Comparison of ENCODE assay signal across 21 cellular contexts in the genomic region with DNA sequence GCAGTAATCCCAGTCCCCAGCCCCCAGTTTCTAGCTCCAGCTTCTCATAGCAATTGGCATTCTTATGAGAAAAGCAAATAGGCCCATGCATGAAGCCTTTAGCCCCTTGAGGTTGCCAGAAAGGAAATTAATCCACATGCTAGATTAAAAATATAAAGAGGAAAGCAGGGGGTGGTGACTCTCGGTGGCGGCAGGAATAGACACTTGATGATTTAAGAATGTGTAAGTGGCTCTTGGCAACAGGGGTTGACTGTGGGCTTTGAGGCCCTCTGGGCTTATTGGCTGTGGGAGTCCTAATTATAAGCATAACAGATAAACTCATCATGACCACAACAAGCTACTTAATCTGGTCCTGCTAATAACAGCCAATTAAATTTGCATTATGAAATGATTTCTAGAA.
DNase-seq lines count a peak whose midpoint lies in the region; ATAC-seq, FAIRE-seq and TF ChIP-seq lines count a peak whose summit lies in the region.
"Had no signal": no experiment of that assay in that cellular context is flagged by ENCODE, and none has a peak within 500 bp of the region (broad histone marks: within the 10 kb centered on the region; RNA-seq: fewer than 3 reads in every experiment).

No MANE protein-coding gene starts in this region.

- TF ChIP-seq CTCF in left ventricle myocardium inferior (IDR thresholded peaks at IDR 0.05; ENCODE audit: borderline replicate concordance): no peak
- TF ChIP-seq CTCF in endothelial cell of umbilical vein (IDR thresholded peaks at IDR 0.05; ENCODE audit: extremely low read depth in 1 of 2, insufficient read depth in 1 of 2, low read depth in 1 of 2, low read length in 2 of 2): no peak
- TF ChIP-seq CTCF in smooth muscle cell (IDR thresholded peaks at IDR 0.05; ENCODE audit: borderline replicate concordance, insufficient read depth, poor library complexity, severe bottlenecking): no peak
- no peak for TF ChIP-seq CTCF in adrenal gland (IDR thresholded peaks at IDR 0.05)

- H3K4me3 ChIP-seq in left ventricle myocardium inferior (no peak overlapping the region), endothelial cell of umbilical vein (replicated peaks in 1 of 3; ENCODE audit: insufficient read depth in 1 of 3, low read depth in 1 of 3, low read length in 3 of 3) (no peak overlapping the region), smooth muscle cell (no peak overlapping the region), adrenal gland (no peak overlapping the region)

- H3K4me1 ChIP-seq in left ventricle myocardium inferior: peaks cover 8% of the 10 kb centered on the region
- no peaks in the 10 kb centered on the region for H3K4me1 ChIP-seq in endothelial cell of umbilical vein (ENCODE audit: control insufficient read depth, extremely low read depth, insufficient read depth, low read length)
- no peaks in the 10 kb centered on the region for H3K4me1 ChIP-seq in smooth muscle cell (ENCODE audit: low read depth)
- H3K4me1 ChIP-seq in adrenal gland (replicated peaks in 1 of 2): no peaks in the 10 kb centered on the region
- H3K4me1 ChIP-seq: BE2C, Caco-2 had no signal

- TF ChIP-seq POLR2A in endothelial cell of umbilical vein (IDR thresholded peaks at IDR 0.05; ENCODE audit: low read depth, low read length) (no peak), adrenal gland (IDR thresholded peaks at IDR 0.05) (no peak)

- H3F3A ChIP-seq in smooth muscle cell (ENCODE audit: low read depth): peaks cover 6% of the 10 kb centered on the region

- H3K9ac ChIP-seq in endothelial cell of umbilical vein (replicated peaks; ENCODE audit: extremely low read depth, insufficient read depth, low read length) (no peak overlapping the region), smooth muscle cell (ENCODE audit: low read depth) (no peak overlapping the region)

- FAIRE-seq in endothelial cell of umbilical vein (lab: Jason Lieb, UNC): no peak
- FAIRE-seq: HepG2 had no signal

- H3K4me2 ChIP-seq in endothelial cell of umbilical vein (ENCODE audit: insufficient read depth, low read length) (no peak overlapping the region), smooth muscle cell (peak overlapping the region; percentile 23)

- CTCF ChIA-PET in endothelial cell of umbilical vein (lab: Charles Lee): interaction anchor here (0.7 kb wide), 1 partner anchor 9 kb away, joined by 3 read pairs; no protein-coding TSS in a partner anchor

- peak; percentile 52 for ATAC-seq in Right ventricle myocardium inferior
- ATAC-seq: HepG2, PC-3 had no signal

- H3K27me3 ChIP-seq in left ventricle myocardium inferior (ENCODE audit: low read depth): no peaks in the 10 kb centered on the region
- H3K27me3 ChIP-seq in endothelial cell of umbilical vein (ENCODE audit: control insufficient read depth in 2 of 2, insufficient read depth in 2 of 2, low read length in 2 of 2): no peaks in the 10 kb centered on the region
- no peaks in the 10 kb centered on the region for H3K27me3 ChIP-seq in smooth muscle cell (ENCODE audit: low read depth)
- no peaks in the 10 kb centered on the region for H3K27me3 ChIP-seq in adrenal gland
- H3K27me3 ChIP-seq: BE2C had no signal

- H3K36me3 ChIP-seq in left ventricle myocardium inferior (no peaks in the 10 kb centered on the region), endothelial cell of umbilical vein (ENCODE audit: control insufficient read depth in 2 of 2, extremely low read depth in 1 of 2, insufficient read depth in 2 of 2, low read length in 2 of 2) (no peaks in the 10 kb centered on the region), smooth muscle cell (ENCODE audit: low read depth) (no peaks in the 10 kb centered on the region), adrenal gland (replicated peaks in 1 of 2) (no peaks in the 10 kb centered on the region)
- H3K36me3 ChIP-seq: BE2C had no signal

- H3K9me3 ChIP-seq in left ventricle myocardium inferior (replicated peaks) (no peaks in the 10 kb centered on the region), endothelial cell of umbilical vein (replicated peaks; ENCODE audit: control insufficient read depth, insufficient read depth, low read length) (no peaks in the 10 kb centered on the region), smooth muscle cell (replicated peaks; ENCODE audit: low read depth) (no peaks in the 10 kb centered on the region), adrenal gland (replicated peaks in 1 of 3) (peaks cover 0 to 6% (median 0%) of the 10 kb centered on the region in 3 donors)
- H3K9me3 ChIP-seq: BE2C, Caco-2 had no signal

- DNase-seq in Right ventricle myocardium inferior (ENCODE audit: missing footprints): no peak
- no peak for DNase-seq in left ventricle myocardium inferior
- DNase-seq in NCI-H524 (lab: John Stamatoyannopoulos, UW): peak; percentile 96 to 98
- DNase-seq in endothelial cell of umbilical vein (ENCODE audit: low read depth, low spot score): peak; percentile 3
- DNase-seq in smooth muscle cell (lab: John Stamatoyannopoulos, UW; ENCODE audit: unreplicated experiment): no peak
- DNase-seq in stimulated activated naive CD4-positive, alpha-beta T cell treated with Interleukin-2 at 50 U/mL for 16 hours (lab: John Stamatoyannopoulos, UW): no peak
- no peak for DNase-seq in SHP77 (lab: John Stamatoyannopoulos, UW)
- DNase-seq in adrenal gland: no peak
- DNase-seq: BE2C; Caco-2; CD4-positive, alpha-beta T cell; H9; KBM-7; NCI-H1436; NCI-H1930; NCI-H2171; NCI-H446; NCI-H748 treated with DMSO at 0.1 percent for 48 hours; PC-3; SW 1271 had no signal

- dilution Hi-C loops in endothelial cell of umbilical vein (cut with MboI; ENCODE audit: extremely low pct_ligation_motif_present, low sequenced_read_pairs): no loop called here

- H3K79me2 ChIP-seq in endothelial cell of umbilical vein (ENCODE audit: control insufficient read depth, insufficient read depth, low read length) (no peaks in the 10 kb centered on the region), smooth muscle cell (ENCODE audit: low read depth) (no peaks in the 10 kb centered on the region)

- H4K20me1 ChIP-seq in endothelial cell of umbilical vein (replicated peaks; ENCODE audit: control insufficient read depth, extremely low read depth, insufficient read depth, low read length) (no peaks in the 10 kb centered on the region), smooth muscle cell (ENCODE audit: low read depth) (no peaks in the 10 kb centered on the region)

- intact Hi-C loops in Right ventricle myocardium inferior (cut with DNase I) (no loop called here), left ventricle myocardium inferior (cut with micrococcal nuclease) (no loop called here), endothelial cell of umbilical vein (cut with micrococcal nuclease) (no loop called here), adrenal gland (cut with DNase I) (no loop called here)

- no peaks in the 10 kb centered on the region for H3K9me1 ChIP-seq in endothelial cell of umbilical vein (replicated peaks; ENCODE audit: control insufficient read depth, extremely low read depth, insufficient read depth, low read length)

- no TSS peak for BruUV-seq in endothelial cell of umbilical vein (replicated peaks; lab: Mats Ljungman, UMichigan)

- H2AFZ ChIP-seq in endothelial cell of umbilical vein (ENCODE audit: low read depth, low read length) (peak overlapping the region; percentile 34), smooth muscle cell (ENCODE audit: low read depth) (peak overlapping the region; percentile 73)

- H3K27ac ChIP-seq in left ventricle myocardium inferior (replicated peaks) (no peak overlapping the region), endothelial cell of umbilical vein (ENCODE audit: insufficient read depth, low read depth, low read length) (no peak overlapping the region), smooth muscle cell (ENCODE audit: low read depth) (no peak overlapping the region), adrenal gland (no peak overlapping the region)

- 13% methylated on average over 2 of the region's 2 CpGs for WGBS in smooth muscle cell (ENCODE audit: low lambda C conversion rate)
- WGBS in adrenal gland, 4 donors: 66 to 78% (median 74%) methylated on average over 2 of the region's 2 CpGs

- POLR2A ChIA-PET in endothelial cell of umbilical vein (lab: Charles Lee): no interaction called here

TF ChIP-seq in endothelial cell of umbilical vein, 7 proteins besides CTCF, POLR2A, EP300 and RAD21:
- no peak for TF ChIP-seq FOS (IDR thresholded peaks at IDR 0.05; ENCODE audit: borderline replicate concordance, insufficient read depth, low read length)
- TF ChIP-seq GATA2 (IDR thresholded peaks at IDR 0.05; ENCODE audit: insufficient read depth, insufficient read length, low read depth, low read length): no peak
- no peak for TF ChIP-seq JUN (IDR thresholded peaks at IDR 0.05; ENCODE audit: borderline replicate concordance, insufficient read depth, insufficient read length, low read depth)
- TF ChIP-seq, protein P1, sequence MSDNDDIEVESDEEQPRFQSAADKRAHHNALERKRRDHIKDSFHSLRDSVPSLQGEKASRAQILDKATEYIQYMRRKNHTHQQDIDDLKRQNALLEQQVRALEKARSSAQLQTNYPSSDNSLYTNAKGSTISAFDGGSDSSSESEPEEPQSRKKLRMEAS (IDR thresholded peaks at IDR 0.05; ENCODE audit: insufficient read depth, insufficient read length): no peak
- TF ChIP-seq POLR2AphosphoS5 (IDR thresholded peaks at IDR 0.05; ENCODE audit: insufficient read depth, low read depth, low read length): no peak
- TF ChIP-seq MYC (IDR thresholded peaks at IDR 0.05; ENCODE audit: low read depth, low read length): no peak
- no peak for TF ChIP-seq EZH2 (IDR thresholded peaks at IDR 0.05; ENCODE audit: borderline replicate concordance, low read depth, low read length, severe bottlenecking)

Comparison
In these comparisons a context has a peak if more than half of its experiments do, and no peak if none do; other contexts are left out.
1. DNase-seq: peak in NCI-H524 (2 of 2) and endothelial cell of umbilical vein (single experiment); none in Right ventricle myocardium inferior (single experiment), left ventricle myocardium inferior (single experiment), smooth muscle cell (single experiment), stimulated activated naive CD4-positive, alpha-beta T cell treated with Interleukin-2 at 50 U/mL for 16 hours (single experiment), SHP77 (0 of 2) and adrenal gland (0 of 7).